23 cellular contexts compared by ENCODE assay signal in the genomic region with DNA sequence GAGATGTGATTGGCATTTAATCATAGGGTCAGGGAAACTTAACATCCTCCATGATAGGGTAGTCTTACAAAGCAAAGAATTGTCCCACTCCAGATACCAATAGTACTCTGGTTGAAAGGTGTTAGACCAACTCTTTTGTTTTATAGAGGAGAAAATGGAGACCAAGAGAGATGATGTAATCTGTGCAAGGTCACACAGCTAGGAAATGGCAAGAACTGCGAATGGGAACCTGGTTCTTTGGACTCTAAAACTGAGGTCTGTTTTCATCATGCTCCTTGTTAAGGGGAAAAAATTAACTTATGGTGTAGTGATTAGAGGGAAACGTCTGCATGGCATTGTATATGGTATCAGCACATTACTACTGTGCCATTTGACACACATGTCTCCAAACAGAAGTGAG.
DNase-seq lines count a peak whose midpoint lies in the region; ATAC-seq and TF ChIP-seq lines count a peak whose summit lies in the region.
"Had no signal": no experiment of that assay in that cellular context is flagged by ENCODE, and none has a peak within 500 bp of the region (broad histone marks: within the 10 kb centered on the region; RNA-seq: fewer than 3 reads in every experiment).

No MANE protein-coding gene starts in this region.

- DNase-seq in Panc1 (ENCODE audit: low read depth, low spot score) (no peak), nephron progenitor cell (no peak), glomerular visceral epithelial cell (ENCODE audit: extremely low spot score) (no peak), cerebellar nuclear complex (lab: John Stamatoyannopoulos, UW) (no peak), HFFc6 (no peak)
- DNase-seq in activated naive CD8-positive, alpha-beta T cell treated with anti-CD3 and anti-CD28 coated beads, Interleukin-2, amount 50 U/mL, for 24 hours: no peak
- DNase-seq: 8988T; ACHN; BE2C; CD4-positive, alpha-beta memory T cell; CD4-positive, CD25-positive, alpha-beta regulatory T cell; CD8-positive, alpha-beta memory T cell; COR-L47; DMS 273 treated with DMSO at 0.1 percent for 48 hours; DMS153; DMS53; DMS79; DND-41; EL; GDM1 had no signal

- H3K36me3 ChIP-seq in Panc1 (ENCODE audit: control insufficient read depth, insufficient read depth, low read length): no peaks in the 10 kb centered on the region
- H3K36me3 ChIP-seq: BE2C had no signal

- BruUV-seq in Panc1 (replicated peaks; lab: Mats Ljungman, UMichigan): no TSS peak

- H3K27ac ChIP-seq in Panc1 (ENCODE audit: low read length): peak overlapping the region; percentile 12; the same call in 1 of the 2 replicates
- H3K27ac ChIP-seq: BLaER1 had no signal

- H3K4me3 Mint-ChIP-seq in brain: no peak overlapping the region
- no peak overlapping the region for H3K4me3 Mint-ChIP-seq in nephron progenitor cell
- no peak overlapping the region for H3K4me3 Mint-ChIP-seq in activated naive CD8-positive, alpha-beta T cell treated with anti-CD3 and anti-CD28 coated beads, Interleukin-2, amount 50 U/mL, for 24 hours
- H3K4me3 Mint-ChIP-seq in HFFc6: no peak overlapping the region
- H3K4me3 Mint-ChIP-seq: CD14-positive monocyte; CD4-positive, alpha-beta memory T cell; CD4-positive, CD25-positive, alpha-beta regulatory T cell; CD8-positive, alpha-beta memory T cell had no signal

- H3K4me1 ChIP-seq in Panc1 (ENCODE audit: control insufficient read depth, insufficient read depth, low read length): peaks cover 12% of the 10 kb centered on the region
- H3K4me1 ChIP-seq: BE2C, BLaER1 had no signal

- H3K4me3 ChIP-seq in Panc1 (ENCODE audit: low read depth in 2 of 2, low read length in 2 of 2): no peak overlapping the region
- H3K4me3 ChIP-seq: BLaER1 had no signal

- peaks cover 34% of the 10 kb centered on the region for H3K36me3 Mint-ChIP-seq in brain
- H3K36me3 Mint-ChIP-seq in nephron progenitor cell (ENCODE audit: low read depth): peaks cover 36% of the 10 kb centered on the region
- no peaks in the 10 kb centered on the region for H3K36me3 Mint-ChIP-seq in activated naive CD8-positive, alpha-beta T cell treated with anti-CD3 and anti-CD28 coated beads, Interleukin-2, amount 50 U/mL, for 24 hours (ENCODE audit: low read depth)
- peaks cover 12% of the 10 kb centered on the region for H3K36me3 Mint-ChIP-seq in HFFc6 (ENCODE audit: low read depth)
- H3K36me3 Mint-ChIP-seq: CD4-positive, alpha-beta memory T cell; CD4-positive, CD25-positive, alpha-beta regulatory T cell; CD8-positive, alpha-beta memory T cell had no signal

- CTCF ChIA-PET in Panc1 (lab: Charles Lee): no interaction called here

- H3K27me3 Mint-ChIP-seq in brain (no peaks in the 10 kb centered on the region), nephron progenitor cell (ENCODE audit: low read depth, poor library complexity) (no peaks in the 10 kb centered on the region), HFFc6 (ENCODE audit: insufficient read depth) (peaks cover 4% of the 10 kb centered on the region)
- H3K27me3 Mint-ChIP-seq in activated naive CD8-positive, alpha-beta T cell treated with anti-CD3 and anti-CD28 coated beads, Interleukin-2, amount 50 U/mL, for 24 hours: peaks cover 2% of the 10 kb centered on the region
- H3K27me3 Mint-ChIP-seq: CD4-positive, CD25-positive, alpha-beta regulatory T cell had no signal

- H3K9me3 Mint-ChIP-seq in brain (peaks cover 5 to 22% (median 13%) of the 10 kb centered on the region in 5 experiments), nephron progenitor cell (peaks cover 19% of the 10 kb centered on the region), HFFc6 (peaks cover 3% of the 10 kb centered on the region)
- H3K9me3 Mint-ChIP-seq in activated naive CD8-positive, alpha-beta T cell treated with anti-CD3 and anti-CD28 coated beads, Interleukin-2, amount 50 U/mL, for 24 hours: peaks cover 4% of the 10 kb centered on the region

- no peaks in the 10 kb centered on the region for H3K27me3 ChIP-seq in Panc1 (ENCODE audit: control insufficient read depth, insufficient read depth, low read length)
- H3K27me3 ChIP-seq: BE2C, BLaER1 had no signal

- H3K4me1 Mint-ChIP-seq in brain (peaks cover 42% of the 10 kb centered on the region), nephron progenitor cell (peaks cover 13% of the 10 kb centered on the region), HFFc6 (ENCODE audit: low read depth) (peaks cover 12% of the 10 kb centered on the region)
- H3K4me1 Mint-ChIP-seq in activated naive CD8-positive, alpha-beta T cell treated with anti-CD3 and anti-CD28 coated beads, Interleukin-2, amount 50 U/mL, for 24 hours: no peaks in the 10 kb centered on the region
- H3K4me1 Mint-ChIP-seq: CD14-positive monocyte; CD4-positive, alpha-beta memory T cell; CD4-positive, CD25-positive, alpha-beta regulatory T cell; CD8-positive, alpha-beta memory T cell had no signal

- H3K27ac Mint-ChIP-seq in brain (peak overlapping the region in 4 of 5 experiments; percentile 3 to 59 (median 46)), nephron progenitor cell (peak overlapping the region; percentile 5), HFFc6 (no peak overlapping the region)
- no peak overlapping the region for H3K27ac Mint-ChIP-seq in activated naive CD8-positive, alpha-beta T cell treated with anti-CD3 and anti-CD28 coated beads, Interleukin-2, amount 50 U/mL, for 24 hours
- H3K27ac Mint-ChIP-seq: CD4-positive, CD25-positive, alpha-beta regulatory T cell; CD8-positive, alpha-beta memory T cell had no signal

- intact Hi-C loops in Panc1 (cut with micrococcal nuclease; ENCODE audit: unreplicated experiment): no loop called here

- POLR2A ChIA-PET in Panc1 (lab: Charles Lee): no interaction called here

- no peak for TF ChIP-seq CTCF in Panc1 (IDR thresholded peaks at IDR 0.05)
- no peak for TF ChIP-seq CTCF in brain (conservative IDR thresholded peaks at IDR 0.05)
- no peak for TF ChIP-seq CTCF in nephron progenitor cell (IDR thresholded peaks at IDR 0.05)
- TF ChIP-seq CTCF in HFFc6 (IDR thresholded peaks at IDR 0.05): no peak

- no peak for ATAC-seq in Panc1
- no peak for ATAC-seq in activated naive CD8-positive, alpha-beta T cell treated with anti-CD3 and anti-CD28 coated beads, Interleukin-2, amount 50 U/mL, for 24 hours

- H3K9me3 ChIP-seq in Panc1 (ENCODE audit: control insufficient read depth, insufficient read depth, low read depth, low read length): peaks cover 5% of the 10 kb centered on the region; the same call in 1 of the 2 replicates
- H3K9me3 ChIP-seq: BE2C had no signal

- in situ Hi-C loops in Panc1 (cut with HindIII; ENCODE audit: low pct_unique_long_range_greater_than_20kb, low sequenced_read_pairs): no loop called here

Comparison
In these comparisons a context has a peak if more than half of its experiments do, and no peak if none do; other contexts are left out.
1. H3K27ac Mint-ChIP-seq: peak in brain (4 of 5) and nephron progenitor cell (single experiment); none in activated naive CD8-positive, alpha-beta T cell treated with anti-CD3 and anti-CD28 coated beads, Interleukin-2, amount 50 U/mL, for 24 hours (single experiment) and HFFc6 (single experiment).